In genomic region chr12:34591966-34592365, GRCh38 we compare ENCODE assay signal across 3 cellular contexts.
"Had no signal": no experiment of that assay in that cellular context is flagged by ENCODE, and none has a peak within 500 bp of the region (broad histone marks: within the 10 kb centered on the region; RNA-seq: fewer than 3 reads in every experiment).

No MANE protein-coding gene starts in this region.

- H3K4me3 ChIP-seq: GM12878 had no signal

- ATAC-seq: GM12878 had no signal

- DNase-seq: GDM1, GF-D8 had no signal
